In the genomic region with DNA sequence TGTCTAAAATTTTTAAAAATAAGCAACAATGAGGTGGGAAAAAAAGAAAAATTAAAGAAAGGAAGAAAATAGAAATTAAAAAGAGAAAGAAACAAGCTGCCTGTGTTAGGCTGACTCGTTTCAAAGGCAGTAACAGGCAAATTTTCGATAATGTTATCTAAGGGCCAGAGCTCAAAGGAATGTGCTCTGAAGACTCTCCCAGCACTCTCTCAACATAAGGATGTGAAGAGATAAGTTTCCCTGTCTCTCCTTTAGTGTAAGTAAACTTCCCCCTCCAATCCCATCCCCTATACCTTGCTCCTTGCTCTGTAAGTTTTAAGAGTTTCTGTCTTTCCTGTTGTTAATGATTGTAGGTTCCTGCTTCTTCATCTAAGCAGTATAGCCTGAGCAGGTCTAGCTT, we compare ENCODE assay signal across 1 cellular context.
TF ChIP-seq lines count a peak whose summit lies in the region.

No MANE protein-coding gene starts in this region.

TF ChIP-seq in WTC11, 78 proteins besides CTCF, POLR2A, EP300 and RAD21 (continued from another document):
- TF ChIP-seq ATF2 (CRISPR knock-in tag; IDR thresholded peaks at IDR 0.05; ENCODE audit: borderline replicate concordance, low read depth) (no peak), ELF4 (CRISPR knock-in tag; IDR thresholded peaks at IDR 0.05; ENCODE audit: low read depth) (no peak), GTF2I (CRISPR knock-in tag; conservative IDR thresholded peaks at IDR 0.05) (no peak), MYBL2 (CRISPR knock-in tag; IDR thresholded peaks at IDR 0.05) (no peak), IRF1 (CRISPR knock-in tag; IDR thresholded peaks at IDR 0.05) (no peak), ZBTB21 (CRISPR knock-in tag; IDR thresholded peaks at IDR 0.05; ENCODE audit: borderline replicate concordance) (no peak), TEAD4 (CRISPR knock-in tag; IDR thresholded peaks at IDR 0.05) (no peak), ESRRA (CRISPR knock-in tag; IDR thresholded peaks at IDR 0.05; ENCODE audit: borderline replicate concordance) (no peak)
- TF ChIP-seq, protein P1, sequence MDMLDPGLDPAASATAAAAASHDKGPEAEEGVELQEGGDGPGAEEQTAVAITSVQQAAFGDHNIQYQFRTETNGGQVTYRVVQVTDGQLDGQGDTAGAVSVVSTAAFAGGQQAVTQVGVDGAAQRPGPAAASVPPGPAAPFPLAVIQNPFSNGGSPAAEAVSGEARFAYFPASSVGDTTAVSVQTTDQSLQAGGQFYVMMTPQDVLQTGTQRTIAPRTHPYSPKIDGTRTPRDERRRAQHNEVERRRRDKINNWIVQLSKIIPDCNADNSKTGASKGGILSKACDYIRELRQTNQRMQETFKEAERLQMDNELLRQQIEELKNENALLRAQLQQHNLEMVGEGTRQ (CRISPR knock-in tag; IDR thresholded peaks at IDR 0.05): no peak
- TF ChIP-seq, protein P2, sequence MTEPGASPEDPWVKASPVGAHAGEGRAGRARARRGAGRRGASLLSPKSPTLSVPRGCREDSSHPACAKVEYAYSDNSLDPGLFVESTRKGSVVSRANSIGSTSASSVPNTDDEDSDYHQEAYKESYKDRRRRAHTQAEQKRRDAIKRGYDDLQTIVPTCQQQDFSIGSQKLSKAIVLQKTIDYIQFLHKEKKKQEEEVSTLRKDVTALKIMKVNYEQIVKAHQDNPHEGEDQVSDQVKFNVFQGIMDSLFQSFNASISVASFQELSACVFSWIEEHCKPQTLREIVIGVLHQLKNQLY (CRISPR knock-in tag; IDR thresholded peaks at IDR 0.05): no peak
